Comparison of ENCODE assay signal across 1 cellular context in genomic region chr10:77463499-77463898, GRCh38.
TF ChIP-seq lines count a peak whose summit lies in the region.

No MANE protein-coding gene starts in this region.

TF ChIP-seq in IMR-90, 13 proteins besides CTCF, POLR2A, EP300 and RAD21 (continued from another document):
- TF ChIP-seq ELK1 (IDR thresholded peaks at IDR 0.05; ENCODE audit: borderline replicate concordance, low read depth, low read length) (no peak), FOS (IDR thresholded peaks at IDR 0.05; ENCODE audit: low read depth, low read length) (no peak), NFE2L2 (IDR thresholded peaks at IDR 0.05; ENCODE audit: low read depth, low read length) (no peak), MAZ (IDR thresholded peaks at IDR 0.05; ENCODE audit: borderline replicate concordance, low read depth, low read length) (no peak), CHD1 (IDR thresholded peaks at IDR 0.05; ENCODE audit: low read depth, low read length) (no peak), SMC3 (IDR thresholded peaks at IDR 0.05; ENCODE audit: low read depth, low read length) (no peak), USF2 (IDR thresholded peaks at IDR 0.05; ENCODE audit: low read depth, low read length) (no peak), RCOR1 (IDR thresholded peaks at IDR 0.05; ENCODE audit: insufficient replicate concordance, low read length) (no peak), RFX5 (IDR thresholded peaks at IDR 0.05; ENCODE audit: low read depth, low read length) (no peak)
